ENCODE assay signal across 20 cellular contexts in genomic region chr15:80945605-80946004, GRCh38.
"Had no signal": no experiment of that assay in that cellular context is flagged by ENCODE, and none has a peak within 500 bp of the region (broad histone marks: within the 10 kb centered on the region; RNA-seq: fewer than 3 reads in every experiment).

No MANE protein-coding gene starts in this region.

- H3K9me3 ChIP-seq: gastroesophageal sphincter, lower lobe of right lung, ovary, psoas muscle, right atrium auricular region, tibial artery had no signal

- H3K27me3 ChIP-seq: gastroesophageal sphincter, ovary, right atrium auricular region, tibial artery had no signal

- H3K4me3 Mint-ChIP-seq: activated CD4-positive, alpha-beta T cell treated with anti-CD3 and anti-CD28 coated beads for 36 hours; activated naive CD8-positive, alpha-beta T cell; activated T-cell treated with anti-CD3 and anti-CD28 coated beads, Interleukin-2, amount 50 U/mL, for 24 hours; activated T-helper 17 cell treated with anti-CD3 and anti-CD28 coated beads, Interleukin-2, amount 50 U/mL, for 72 hours; natural killer cell; stimulated activated naive CD8-positive, alpha-beta T cell treated with anti-CD3 and anti-CD28 coated beads, Interleukin-15, amount 100 ng/mL, for 72 hours; T-cell; WTC11 had no signal

- H3K36me3 ChIP-seq: ovary had no signal

- H3K27ac Mint-ChIP-seq: activated CD4-positive, alpha-beta T cell treated with anti-CD3 and anti-CD28 coated beads for 36 hours; activated naive CD8-positive, alpha-beta T cell; activated T-cell treated with anti-CD3 and anti-CD28 coated beads, Interleukin-2, amount 50 U/mL, for 24 hours; activated T-helper 17 cell treated with anti-CD3 and anti-CD28 coated beads, Interleukin-2, amount 50 U/mL, for 72 hours; natural killer cell; stimulated activated naive CD8-positive, alpha-beta T cell treated with anti-CD3 and anti-CD28 coated beads, Interleukin-15, amount 100 ng/mL, for 72 hours; T-cell; WTC11 had no signal

- H3K27ac ChIP-seq: epithelial cell of prostate, gastroesophageal sphincter, lower lobe of right lung, ovary, psoas muscle, right atrium auricular region, tibial artery had no signal

- ATAC-seq: activated CD4-positive, alpha-beta T cell treated with anti-CD3 and anti-CD28 coated beads for 36 hours; activated T-helper 17 cell treated with anti-CD3 and anti-CD28 coated beads, Interleukin-2, amount 50 U/mL, for 72 hours; gastroesophageal sphincter; lower lobe of right lung; natural killer cell; psoas muscle; stimulated activated naive CD8-positive, alpha-beta T cell treated with anti-CD3 and anti-CD28 coated beads, Interleukin-15, amount 100 ng/mL, for 72 hours; T-cell; WTC11 had no signal

- H3K4me3 ChIP-seq: gastroesophageal sphincter, lower lobe of right lung, ovary, psoas muscle, right atrium auricular region, tibial artery had no signal

- H3K4me1 Mint-ChIP-seq: activated CD4-positive, alpha-beta T cell treated with anti-CD3 and anti-CD28 coated beads for 36 hours; activated T-helper 17 cell treated with anti-CD3 and anti-CD28 coated beads, Interleukin-2, amount 50 U/mL, for 72 hours; natural killer cell; stimulated activated naive CD8-positive, alpha-beta T cell treated with anti-CD3 and anti-CD28 coated beads, Interleukin-15, amount 100 ng/mL, for 72 hours; T-cell had no signal

- H3K9me3 Mint-ChIP-seq: activated T-cell treated with anti-CD3 and anti-CD28 coated beads, Interleukin-2, amount 50 U/mL, for 24 hours; activated T-helper 17 cell treated with anti-CD3 and anti-CD28 coated beads, Interleukin-2, amount 50 U/mL, for 72 hours; natural killer cell; stimulated activated naive CD8-positive, alpha-beta T cell treated with anti-CD3 and anti-CD28 coated beads, Interleukin-15, amount 100 ng/mL, for 72 hours; T-cell; WTC11 had no signal

- DNase-seq: activated CD4-positive, alpha-beta T cell treated with anti-CD3 and anti-CD28 coated beads for 36 hours; activated CD4-positive, alpha-beta T cell treated with anti-CD3 and anti-CD28 coated beads, Interleukin-2, amount 50 U/mL, for 4 hours; activated CD8-positive, alpha-beta memory T cell treated with anti-CD3 and anti-CD28 coated beads, Interleukin-2, amount 50 U/mL, for 4 hours; activated T-cell treated with anti-CD3 and anti-CD28 coated beads, Interleukin-2, amount 50 U/mL, for 24 hours; kidney; lower lobe of right lung; mesendoderm; natural killer cell; ovary; psoas muscle; stimulated activated CD4-positive, alpha-beta T cell treated with anti-CD3 and anti-CD28 coated beads, Interleukin-4, amount 100 ng/mL, for 24 hours; stimulated activated naive CD8-positive, alpha-beta T cell treated with anti-CD3 and anti-CD28 coated beads, Interleukin-15, amount 100 ng/mL, for 72 hours; T-cell had no signal

- H3K4me1 ChIP-seq: lower lobe of right lung, psoas muscle, tibial artery had no signal

- H3K27me3 Mint-ChIP-seq: activated CD4-positive, alpha-beta T cell treated with anti-CD3 and anti-CD28 coated beads for 36 hours; activated naive CD8-positive, alpha-beta T cell; activated T-cell treated with anti-CD3 and anti-CD28 coated beads, Interleukin-2, amount 50 U/mL, for 24 hours; activated T-helper 17 cell treated with anti-CD3 and anti-CD28 coated beads, Interleukin-2, amount 50 U/mL, for 72 hours; stimulated activated naive CD8-positive, alpha-beta T cell treated with anti-CD3 and anti-CD28 coated beads, Interleukin-15, amount 100 ng/mL, for 72 hours; T-cell had no signal
